Comparison of ENCODE assay signal across 1 cellular context in genomic region chr1:156709031-156709430, GRCh38.
TF ChIP-seq lines count a peak whose summit lies in the region.

No MANE protein-coding gene starts in this region.

TF ChIP-seq in HCT116, 20 proteins besides CTCF, POLR2A, EP300 and RAD21:
- TF ChIP-seq ZNF274 (IDR thresholded peaks at IDR 0.05; ENCODE audit: low read depth, low read length) (no peak), YY1 (IDR thresholded peaks at IDR 0.05; ENCODE audit: extremely low read depth, insufficient replicate concordance, low read depth, low read length) (no peak), EZH2phosphoT487 (IDR thresholded peaks at IDR 0.05; ENCODE audit: borderline replicate concordance) (no peak), SP1 (IDR thresholded peaks at IDR 0.05; ENCODE audit: low read depth) (no peak), CBX3 (IDR thresholded peaks at IDR 0.05; ENCODE audit: low read depth) (no peak), EZH2 (IDR thresholded peaks at IDR 0.05) (no peak), ZBTB33 (IDR thresholded peaks at IDR 0.05; ENCODE audit: extremely low read depth, insufficient replicate concordance, low read length) (no peak)
